10 cellular contexts compared by ENCODE assay signal in genomic region chr12:117686911-117687377, GRCh38.
DNase-seq lines count a peak whose midpoint lies in the region; ATAC-seq and TF ChIP-seq lines count a peak whose summit lies in the region.
"Had no signal": no experiment of that assay in that cellular context is flagged by ENCODE, and none has a peak within 500 bp of the region (broad histone marks: within the 10 kb centered on the region; RNA-seq: fewer than 3 reads in every experiment).

No MANE protein-coding gene starts in this region.

- H3K9me2 ChIP-seq in PC-3 (replicated peaks; ENCODE audit: low read length): no peaks in the 10 kb centered on the region

- H3K4me3 ChIP-seq in PC-3 (ENCODE audit: low read length) (peak overlapping the region; percentile 6; the same call in 1 of the 2 replicates), fibroblast of mammary gland (ENCODE audit: control insufficient read depth, low read depth, low read length) (no peak overlapping the region)

- peaks cover 15% of the 10 kb centered on the region for H3F3A ChIP-seq in PC-3 (ENCODE audit: low read length, unreplicated experiment)

- no peaks in the 10 kb centered on the region for H3K79me2 ChIP-seq in PC-3 (ENCODE audit: low read length)

- peaks cover 51% of the 10 kb centered on the region for H3K4me1 ChIP-seq in PC-3 (ENCODE audit: insufficient read depth, low read length)

- no peaks in the 10 kb centered on the region for H3K27me3 ChIP-seq in PC-3 (ENCODE audit: low read length)

- H2AFZ ChIP-seq in PC-3 (ENCODE audit: low read length): 0 out of 2 replicates have a peak overlapping the region, but pooled peaks have one; percentile 1

- H3K9me3 ChIP-seq in PC-3 (ENCODE audit: low read length): no peaks in the 10 kb centered on the region

- ATAC-seq in PC-3: peak; percentile 58
- ATAC-seq in sciatic nerve: peak; percentile 58
- ATAC-seq in HG02571 (IDR thresholded peaks at IDR 0.05; ENCODE audit: unreplicated experiment): no peak
- no peak for ATAC-seq in HG03571 (IDR thresholded peaks at IDR 0.05; ENCODE audit: unreplicated experiment)

- H3K9ac ChIP-seq in PC-3 (ENCODE audit: low read length): peak overlapping the region; percentile 87

- H4K20me1 ChIP-seq in PC-3 (ENCODE audit: low read length): no peaks in the 10 kb centered on the region

- no TSS peak for BruUV-seq in PC-3 (replicated peaks; lab: Mats Ljungman, UMichigan)

- POLR2A ChIA-PET in PC-3 (lab: Charles Lee; ENCODE audit: unreplicated experiment): interaction anchor here (0.7 to 1.2 kb wide), 3 partner anchors 103 to 146 kb away, joined by 3 to 5 read pairs (median 3); no protein-coding TSS in a partner anchor

- H3K4me2 ChIP-seq in PC-3 (ENCODE audit: low read length): peak overlapping the region; percentile 87

- intact Hi-C loops in PC-3 (cut with micrococcal nuclease): loop anchor here (1.0 to 10.0 kb wide), 6 partner anchors 90 to 368 kb away; no protein-coding TSS in a partner anchor
- intact Hi-C loops in sciatic nerve (cut with DNase I): no loop called here

- peak overlapping the region; percentile 98 for H3K27ac ChIP-seq in PC-3 (ENCODE audit: low read length)

- CTCF ChIA-PET in PC-3 (lab: Charles Lee): interaction anchor here (0.7 to 1.9 kb wide), 3 partner anchors 12 to 305 kb away, joined by 4 to 12 read pairs (median 6); no protein-coding TSS in a partner anchor

- TF ChIP-seq CTCF in PC-3 (conservative IDR thresholded peaks at IDR 0.05; ENCODE audit: low read depth, low read length) (no peak), fibroblast of mammary gland (conservative IDR thresholded peaks at IDR 0.05; ENCODE audit: control insufficient read depth, insufficient read depth, low read depth, low read length) (no peak)

- no peaks in the 10 kb centered on the region for H3K36me3 ChIP-seq in PC-3 (ENCODE audit: low read depth, low read length)

- DNase-seq in GM03348 (ENCODE audit: low spot score): peak; percentile 82
- DNase-seq in PC-3: peak; percentile 92
- DNase-seq in fibroblast of mammary gland (ENCODE audit: low read depth): peak; percentile 87
- DNase-seq in sciatic nerve (ENCODE audit: low spot score): peak; percentile 68
- DNase-seq in GF-D8 (lab: John Stamatoyannopoulos, UW): no peak
- DNase-seq in NCI-H1694 treated with DMSO at 0.1 percent for 48 hours (lab: John Stamatoyannopoulos, UW): no peak
- DNase-seq: activated CD4-positive, alpha-beta T cell treated with anti-CD3 and anti-CD28 coated beads, Interleukin-2, amount 10 ng/mL, durations not matched to agents 24 days and 14 days; NCI-H774 had no signal

Comparison
In these comparisons a context has a peak if more than half of its experiments do, and no peak if none do; other contexts are left out.
1. DNase-seq: peak in GM03348 (single experiment), PC-3 (single experiment), fibroblast of mammary gland (single experiment) and sciatic nerve (single experiment); none in GF-D8 (single experiment) and NCI-H1694 treated with DMSO at 0.1 percent for 48 hours (single experiment).
2. ATAC-seq: peak in PC-3 (single experiment) and sciatic nerve (single experiment); none in HG02571 (single experiment) and HG03571 (single experiment).